In the genomic region with DNA sequence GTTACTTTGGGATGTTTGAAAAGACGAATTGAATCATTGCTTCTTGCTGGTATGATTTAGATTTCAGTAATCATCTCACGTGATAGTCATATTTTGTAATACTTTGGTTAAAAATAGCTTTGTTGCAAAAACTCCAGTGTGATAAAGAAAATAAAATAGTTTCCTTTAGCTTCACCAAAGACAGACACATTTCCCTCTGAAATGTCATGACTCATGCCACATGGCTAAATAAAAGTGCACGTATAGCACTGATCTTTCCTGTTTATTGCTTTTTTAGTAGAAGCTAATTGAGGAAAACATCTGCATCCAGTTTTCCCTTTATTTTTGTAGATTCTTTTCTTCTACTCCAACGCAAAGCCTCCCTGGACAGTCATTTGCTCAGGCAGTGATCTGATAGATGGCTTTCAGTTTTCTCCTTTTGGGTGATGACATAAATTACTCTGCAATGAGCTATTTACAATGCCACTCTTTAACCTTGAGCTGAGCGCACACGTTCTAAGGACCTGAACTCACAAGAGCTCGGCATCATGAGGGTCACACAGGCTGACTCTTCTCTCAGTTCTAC, we compare ENCODE assay signal across 11 cellular contexts.
DNase-seq lines count a peak whose midpoint lies in the region; ATAC-seq and TF ChIP-seq lines count a peak whose summit lies in the region.
"Had no signal": no experiment of that assay in that cellular context is flagged by ENCODE, and none has a peak within 500 bp of the region (broad histone marks: within the 10 kb centered on the region; RNA-seq: fewer than 3 reads in every experiment).

No MANE protein-coding gene starts in this region.

- intact Hi-C loops in Right ventricle myocardium superior (cut with DNase I), result no loop called here
- intact Hi-C loops in left lung (cut with DNase I), result no loop called here
- intact Hi-C loops in uterus (cut with DNase I; ENCODE audit: low total_unique reads), result no loop called here

- no peaks in the 10 kb centered on the region for H3K27me3 Mint-ChIP-seq in chondrocyte (ENCODE audit: low read depth)

- H3K27ac Mint-ChIP-seq in chondrocyte (ENCODE audit: unreplicated experiment), result peak overlapping the region; percentile 83
- H3K27ac Mint-ChIP-seq: activated CD8-positive, alpha-beta T cell treated with anti-CD3 and anti-CD28 coated beads, Interleukin-2, amount 10 ng/mL, durations not matched to agents 7 days and 5 days; B cell had no signal

- no peak overlapping the region for H3K4me3 Mint-ChIP-seq in chondrocyte (ENCODE audit: unreplicated experiment)
- H3K4me3 Mint-ChIP-seq: activated CD8-positive, alpha-beta T cell treated with anti-CD3 and anti-CD28 coated beads, Interleukin-2, amount 10 ng/mL, durations not matched to agents 7 days and 5 days; B cell had no signal

- TF ChIP-seq CTCF in right atrium auricular region (IDR thresholded peaks at IDR 0.05) (no peak), chondrocyte (IDR thresholded peaks at IDR 0.05) (no peak), left lung (IDR thresholded peaks at IDR 0.05) (no peak), uterus (IDR thresholded peaks at IDR 0.05) (no peak)

- DNase-seq in Right ventricle myocardium superior, result no peak
- no peak for DNase-seq in right atrium auricular region (ENCODE audit: low spot score)
- DNase-seq in chondrocyte (ENCODE audit: low spot score), result no peak
- DNase-seq in left lung, result no peak
- DNase-seq in uterus, result no peak
- DNase-seq in HuH-7.5 (ENCODE audit: low spot score), result no peak
- no peak for DNase-seq in SKM-1 treated with dmso at 0.1 percent for 144 hours (lab: John Stamatoyannopoulos, UW; ENCODE audit: unreplicated experiment)
- DNase-seq in DMS53 (lab: John Stamatoyannopoulos, UW), result no peak
- DNase-seq: activated CD8-positive, alpha-beta T cell treated with anti-CD3 and anti-CD28 coated beads, Interleukin-2, amount 10 ng/mL, durations not matched to agents 7 days and 5 days; NCI-H1436 treated with DMSO at 0.1 percent for 48 hours had no signal

- no peak for TF ChIP-seq POLR2A in uterus (IDR thresholded peaks at IDR 0.05)

- H3K4me1 ChIP-seq in right atrium auricular region (peaks cover 0 to 30% of the 10 kb centered on the region in 2 donors), left lung (peaks cover 6 to 28% of the 10 kb centered on the region in 2 donors), uterus (no peaks in the 10 kb centered on the region)

- no peaks in the 10 kb centered on the region for H3K36me3 ChIP-seq in right atrium auricular region
- no peaks in the 10 kb centered on the region for H3K36me3 ChIP-seq in left lung
- H3K36me3 ChIP-seq in uterus, result no peaks in the 10 kb centered on the region

- H3K27ac ChIP-seq in right atrium auricular region (peak overlapping the region in 1 of 2 donors; percentile 73), left lung (peak overlapping the region; percentile 38 to 74), uterus (peak overlapping the region; percentile 48 to 72)

- H3K9me3 ChIP-seq in right atrium auricular region (no peaks in the 10 kb centered on the region), left lung (no peaks in the 10 kb centered on the region), uterus (no peaks in the 10 kb centered on the region)

- H3K27me3 ChIP-seq in right atrium auricular region, result no peaks in the 10 kb centered on the region
- H3K27me3 ChIP-seq in left lung, result no peaks in the 10 kb centered on the region
- H3K27me3 ChIP-seq in uterus, result no peaks in the 10 kb centered on the region

- peaks cover 93% of the 10 kb centered on the region for H3K4me1 Mint-ChIP-seq in chondrocyte (ENCODE audit: low read depth)

- peak; percentile 24 for ATAC-seq in Right ventricle myocardium superior (ENCODE audit: poor library complexity)
- peak; percentile 43 for ATAC-seq in left lung
- ATAC-seq: activated CD8-positive, alpha-beta T cell treated with anti-CD3 and anti-CD28 coated beads, Interleukin-2, amount 10 ng/mL, durations not matched to agents 7 days and 5 days had no signal

- H3K36me3 Mint-ChIP-seq in chondrocyte (ENCODE audit: low read depth), result peaks cover 6% of the 10 kb centered on the region

- no peaks in the 10 kb centered on the region for H3K9me3 Mint-ChIP-seq in chondrocyte (ENCODE audit: low read depth)

- H3K4me3 ChIP-seq in right atrium auricular region, result no peak overlapping the region
- H3K4me3 ChIP-seq in left lung, result no peak overlapping the region
- no peak overlapping the region for H3K4me3 ChIP-seq in uterus
